ENCODE assay signal across 11 cellular contexts in the genomic region with DNA sequence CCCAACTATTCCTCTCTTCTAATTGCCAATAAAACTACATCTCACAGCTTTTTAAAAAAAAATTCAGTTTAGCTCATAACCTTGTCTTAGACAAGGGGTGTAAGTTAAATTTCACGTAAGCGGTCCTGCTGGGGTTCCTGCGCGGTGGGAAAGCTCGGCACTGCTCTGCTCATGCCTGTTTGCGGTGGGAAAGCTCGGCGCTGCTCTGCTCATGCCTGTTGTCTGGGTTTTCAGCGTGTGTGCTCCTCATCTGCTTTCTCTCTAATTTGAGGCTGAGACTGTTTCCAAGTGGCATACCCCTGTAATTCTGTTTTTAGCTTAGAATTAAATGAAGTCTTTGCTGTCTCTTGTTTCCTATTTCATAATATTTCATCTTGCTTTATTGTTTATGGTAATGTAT. TPM values are rescaled to one million over a fixed set of nuclear protein-coding genes. Genes with fewer than 3 reads are reported as not detected.
DNase-seq lines count a peak whose midpoint lies in the region; ATAC-seq and TF ChIP-seq lines count a peak whose summit lies in the region.
"Had no signal": no experiment of that assay in that cellular context is flagged by ENCODE, and none has a peak within 500 bp of the region (broad histone marks: within the 10 kb centered on the region; RNA-seq: fewer than 3 reads in every experiment).

No MANE protein-coding gene starts in this region.

- ATAC-seq in GM21526 (IDR thresholded peaks at IDR 0.05; ENCODE audit: low FRiP score, unreplicated experiment) (no peak), PC-3 (no peak)

- BruUV-seq in PC-3 (replicated peaks; lab: Mats Ljungman, UMichigan), result no TSS peak

- H3K9me3 ChIP-seq in Karpas-422 (ENCODE audit: low read length) (no peaks in the 10 kb centered on the region), esophagus squamous epithelium (no peaks in the 10 kb centered on the region), PC-3 (ENCODE audit: low read length) (no peaks in the 10 kb centered on the region)

- H3K27ac ChIP-seq in Karpas-422 (ENCODE audit: low read length) (peak overlapping the region; percentile 11; the same call in 1 of the 2 replicates), esophagus squamous epithelium (no peak overlapping the region), PC-3 (ENCODE audit: low read length) (no peak overlapping the region)
- H3K27ac ChIP-seq: neural progenitor cell had no signal

- H4K20me1 ChIP-seq in Karpas-422 (ENCODE audit: insufficient read depth, low read depth, low read length), result peaks cover 60% of the 10 kb centered on the region
- peaks cover 6% of the 10 kb centered on the region; the same call in 1 of the 2 replicates for H4K20me1 ChIP-seq in PC-3 (ENCODE audit: low read length)

- H3K9ac ChIP-seq in Karpas-422 (ENCODE audit: low read length) (no peak overlapping the region), PC-3 (ENCODE audit: low read length) (no peak overlapping the region)
- H3K9ac ChIP-seq: neural progenitor cell had no signal

- H3K36me3 Mint-ChIP-seq in nephron (ENCODE audit: low read depth), result no peaks in the 10 kb centered on the region

- H3K36me3 ChIP-seq in Karpas-422 (ENCODE audit: insufficient read depth, low read length) (no peaks in the 10 kb centered on the region), esophagus squamous epithelium (peaks cover 0 to 5% (median 0%) of the 10 kb centered on the region in 3 donors), PC-3 (ENCODE audit: low read depth, low read length) (no peaks in the 10 kb centered on the region)
- H3K36me3 ChIP-seq: neural progenitor cell had no signal

- no peak for TF ChIP-seq POLR2A in esophagus squamous epithelium (IDR thresholded peaks at IDR 0.05)

- no peak for TF ChIP-seq CTCF in choroid plexus epithelial cell (conservative IDR thresholded peaks at IDR 0.05; ENCODE audit: low read depth, low read length)
- no peak for TF ChIP-seq CTCF in nephron (IDR thresholded peaks at IDR 0.05; ENCODE audit: unreplicated experiment in 3 of 3)
- TF ChIP-seq CTCF in esophagus squamous epithelium (IDR thresholded peaks at IDR 0.05), result no peak
- TF ChIP-seq CTCF in PC-3 (conservative IDR thresholded peaks at IDR 0.05; ENCODE audit: low read depth, low read length), result no peak

- no peaks in the 10 kb centered on the region for H3F3A ChIP-seq in PC-3 (ENCODE audit: low read length, unreplicated experiment)

- peak; percentile 76 for DNase-seq in AG20443 (ENCODE audit: low spot score)
- DNase-seq in Karpas-422, result no peak
- DNase-seq in choroid plexus epithelial cell (ENCODE audit: low read depth), result no peak
- no peak for DNase-seq in esophagus squamous epithelium (lab: John Stamatoyannopoulos, UW)
- DNase-seq in PC-3, result no peak
- DNase-seq in activated CD4-positive, CD25-positive, alpha-beta regulatory T cell (lab: John Stamatoyannopoulos, UW), result no peak
- DNase-seq: DMS53, T-helper 9 cell had no signal

- H3K27me3 ChIP-seq in Karpas-422 (ENCODE audit: low read length), result no peaks in the 10 kb centered on the region
- no peaks in the 10 kb centered on the region for H3K27me3 ChIP-seq in esophagus squamous epithelium
- H3K27me3 ChIP-seq in PC-3 (ENCODE audit: low read length), result no peaks in the 10 kb centered on the region
- H3K27me3 ChIP-seq: neural progenitor cell had no signal

- no peaks in the 10 kb centered on the region for H3K9me3 Mint-ChIP-seq in nephron
- H3K9me3 Mint-ChIP-seq: neural progenitor cell had no signal

- H3K4me1 ChIP-seq in Karpas-422 (ENCODE audit: low read length) (peaks cover 60% of the 10 kb centered on the region), esophagus squamous epithelium (peaks cover 9 to 82% (median 28%) of the 10 kb centered on the region in 3 donors), PC-3 (ENCODE audit: insufficient read depth, low read length) (no peaks in the 10 kb centered on the region)

- H3K4me3 Mint-ChIP-seq in nephron, result no peak overlapping the region
- H3K4me3 Mint-ChIP-seq: neural progenitor cell had no signal

- peak overlapping the region; percentile 18 to 82 (median 51) for H3K27ac Mint-ChIP-seq in nephron

- intact Hi-C loops in esophagus squamous epithelium (cut with DNase I), result no loop called here
- intact Hi-C loops in PC-3 (cut with micrococcal nuclease), result no loop called here

- H3K4me2 ChIP-seq in Karpas-422 (ENCODE audit: low read depth, low read length, poor library complexity, severe bottlenecking) (no peak overlapping the region), PC-3 (ENCODE audit: low read length) (no peak overlapping the region)
- H3K4me2 ChIP-seq: neural progenitor cell had no signal

- no peak overlapping the region for H3K4me3 ChIP-seq in Karpas-422 (ENCODE audit: low read length)
- peak overlapping the region; percentile 39 for H3K4me3 ChIP-seq in choroid plexus epithelial cell (ENCODE audit: low read depth, low read length)
- peak overlapping the region in 1 of 4 donors; percentile 29 for H3K4me3 ChIP-seq in esophagus squamous epithelium
- no peak overlapping the region for H3K4me3 ChIP-seq in PC-3 (ENCODE audit: low read length)
- H3K4me3 ChIP-seq: neural progenitor cell had no signal

- peaks cover 3% of the 10 kb centered on the region for H3K27me3 Mint-ChIP-seq in nephron (ENCODE audit: low read depth)

- peaks cover 61% of the 10 kb centered on the region for H3K4me1 Mint-ChIP-seq in nephron

- H3K79me2 ChIP-seq in Karpas-422 (ENCODE audit: low read length) (peaks cover 100% of the 10 kb centered on the region), PC-3 (ENCODE audit: low read length) (peaks cover 98% of the 10 kb centered on the region)

- H2AFZ ChIP-seq in Karpas-422 (ENCODE audit: low read length) (no peak overlapping the region), PC-3 (ENCODE audit: low read length) (no peak overlapping the region)
- H2AFZ ChIP-seq: neural progenitor cell had no signal

- H3K9me2 ChIP-seq in Karpas-422 (replicated peaks; ENCODE audit: insufficient read depth, low read length) (no peaks in the 10 kb centered on the region), PC-3 (replicated peaks; ENCODE audit: low read length) (no peaks in the 10 kb centered on the region)

- CTCF ChIA-PET in PC-3 (lab: Charles Lee), result no interaction called here

- POLR2A ChIA-PET in PC-3 (lab: Charles Lee; ENCODE audit: unreplicated experiment), result no interaction called here

- WGBS in esophagus squamous epithelium, 2 donors, result 73 to 93% methylated on average over 9 of the region's 9 CpGs

RNA-seq across cellular contexts. Expression of gene ARID1B, which starts 18.6 kb away (rescaled TPM):
- 104 and 174 TPM in 2 replicates for total RNA-seq in Karpas-422 (2014; rRNA removed; shearing (Covaris generic); ENCODE audit: low replicate concordance)
- 100 to 1,000 TPM in 1 of 4 donors, 10 to 100 TPM in 3; 25.2 to 103 (median 59.5) TPM for total RNA-seq in esophagus squamous epithelium
- total RNA-seq in PC-3 (2014; rRNA removed), result 24.1 and 24.2 TPM in 2 replicates
